In the genomic region with DNA sequence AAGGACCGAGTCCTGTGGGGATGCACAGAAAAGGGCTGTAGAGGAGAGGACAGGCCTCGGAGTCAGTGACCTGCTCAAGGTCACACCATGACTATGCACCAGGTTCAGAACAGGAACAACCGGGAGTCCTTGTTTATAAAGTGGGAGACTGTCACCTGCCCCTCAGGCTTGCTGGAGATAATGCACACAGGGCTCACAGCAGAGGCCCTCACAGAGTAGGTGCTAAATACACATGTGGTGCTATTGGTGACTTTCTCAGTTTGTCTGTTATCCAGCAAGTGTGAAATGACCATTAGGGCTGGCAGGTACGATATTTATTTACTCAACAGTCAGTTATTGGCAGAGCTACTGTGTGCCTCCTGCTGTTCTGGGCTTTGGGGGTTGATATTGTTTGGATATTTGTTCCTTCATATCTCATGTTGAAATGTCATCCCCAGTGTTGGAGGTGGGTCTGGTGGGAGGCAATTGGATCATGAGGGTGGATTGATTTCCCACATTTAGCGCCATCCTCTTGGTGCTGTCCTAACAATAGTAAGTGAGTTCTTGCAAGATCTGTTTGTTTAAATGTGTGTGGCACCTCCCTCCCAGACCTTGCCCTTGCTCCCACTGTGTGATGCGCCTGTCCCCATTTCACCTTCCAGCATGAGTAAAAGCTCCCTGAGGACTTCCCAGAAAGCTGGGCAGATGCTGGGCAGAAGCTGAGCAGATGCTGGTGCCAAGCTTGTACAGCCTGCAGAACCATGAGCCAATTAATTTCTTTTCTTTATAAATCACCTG, we compare ENCODE assay signal across 14 cellular contexts.
"Had no signal": no experiment of that assay in that cellular context is flagged by ENCODE, and none has a peak within 500 bp of the region (broad histone marks: within the 10 kb centered on the region; RNA-seq: fewer than 3 reads in every experiment).

No MANE protein-coding gene starts in this region.

- H3K4me3 ChIP-seq: dorsolateral prefrontal cortex, suprapubic skin had no signal

- H3K4me1 ChIP-seq: suprapubic skin had no signal

- H3K36me3 ChIP-seq: suprapubic skin had no signal

- H3K27ac ChIP-seq: dorsolateral prefrontal cortex, suprapubic skin had no signal

- DNase-seq: activated CD4-positive, alpha-beta memory T cell treated with anti-CD3 and anti-CD28 coated beads for 36 hours; activated CD8-positive, alpha-beta memory T cell treated with anti-CD3 and anti-CD28 coated beads, Interleukin-2, amount 50 U/mL, for 4 hours; activated gamma-delta T cell treated with Interleukin-2 at 50 U/mL for 16 hours; activated T-cell treated with anti-CD3 and anti-CD28 coated beads, Interleukin-2, amount 50 U/mL, for 72 hours; aorta; dorsolateral prefrontal cortex; left cardiac atrium; stimulated activated CD4-positive, alpha-beta T cell treated with anti-CD3 and anti-CD28 coated beads, Interleukin-2, amount 100 ng/mL, for 48 hours; stimulated activated naive CD4-positive, alpha-beta T cell treated with Interleukin-2 at 50 U/mL for 16 hours; T1000 had no signal

- H3K4me3 Mint-ChIP-seq: activated CD4-positive, alpha-beta memory T cell treated with anti-CD3 and anti-CD28 coated beads for 36 hours; activated T-cell treated with anti-CD3 and anti-CD28 coated beads, Interleukin-2, amount 50 U/mL, for 72 hours; nephron; type B pancreatic cell had no signal

- H3K36me3 Mint-ChIP-seq: activated CD4-positive, alpha-beta memory T cell treated with anti-CD3 and anti-CD28 coated beads for 36 hours; type B pancreatic cell had no signal

- H3K9me3 Mint-ChIP-seq: activated CD4-positive, alpha-beta memory T cell treated with anti-CD3 and anti-CD28 coated beads for 36 hours; type B pancreatic cell had no signal

- H3K27ac Mint-ChIP-seq: activated CD4-positive, alpha-beta memory T cell treated with anti-CD3 and anti-CD28 coated beads for 36 hours; activated T-cell treated with anti-CD3 and anti-CD28 coated beads, Interleukin-2, amount 50 U/mL, for 72 hours; nephron; type B pancreatic cell had no signal

- H3K9me3 ChIP-seq: suprapubic skin had no signal

- ATAC-seq: activated T-cell treated with anti-CD3 and anti-CD28 coated beads, Interleukin-2, amount 50 U/mL, for 72 hours; esophagus mucosa; left cardiac atrium had no signal
